In the genomic region with DNA sequence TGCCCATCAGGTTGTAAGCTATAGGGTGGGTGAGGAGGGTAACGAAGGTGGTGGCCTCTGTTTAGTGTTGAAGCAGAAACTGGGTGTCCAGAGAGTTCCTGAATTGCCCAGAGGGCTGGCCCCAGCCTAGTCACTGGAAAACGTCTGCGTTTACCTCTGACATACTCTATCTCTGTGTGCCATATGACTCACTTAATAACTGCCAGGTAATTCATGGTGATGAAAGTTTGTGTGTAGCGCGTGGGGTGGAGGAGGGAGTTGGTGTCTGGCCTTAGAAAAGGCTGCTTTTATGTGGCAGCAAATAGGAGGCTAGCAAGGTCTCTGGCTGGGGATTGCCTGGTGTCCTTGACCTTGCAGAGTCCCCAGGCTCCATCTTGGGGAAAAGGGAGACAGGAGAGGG, we compare ENCODE assay signal across 25 cellular contexts. TPM values are rescaled to one million over a fixed set of nuclear protein-coding genes. Genes with fewer than 3 reads are reported as not detected.
DNase-seq lines count a peak whose midpoint lies in the region; ATAC-seq, FAIRE-seq and TF ChIP-seq lines count a peak whose summit lies in the region.
"Had no signal": no experiment of that assay in that cellular context is flagged by ENCODE, and none has a peak within 500 bp of the region (broad histone marks: within the 10 kb centered on the region; RNA-seq: fewer than 3 reads in every experiment).

No MANE protein-coding gene starts in this region.

- intact Hi-C loops in Right ventricle myocardium inferior (cut with DNase I): loop anchor here (2.0 to 10.0 kb wide), 3 partner anchors 47 to 235 kb away; no protein-coding TSS in a partner anchor
- intact Hi-C loops in breast epithelium (cut with DNase I; ENCODE audit: low total_unique reads): no loop called here
- intact Hi-C loops in dorsolateral prefrontal cortex (cut with DNase I): loop anchor here in 1 of 2 donors (10.0 kb wide), 1 partner anchor 675 kb away; no protein-coding TSS in a partner anchor

- H3K36me3 ChIP-seq in right atrium auricular region: no peaks in the 10 kb centered on the region
- H3K36me3 ChIP-seq in breast epithelium: no peaks in the 10 kb centered on the region
- H3K36me3 ChIP-seq in keratinocyte (ENCODE audit: control insufficient read depth in 2 of 2, extremely low read depth in 1 of 2, insufficient read depth in 2 of 2, low read length in 2 of 2): no peaks in the 10 kb centered on the region
- H3K36me3 ChIP-seq: lower lobe of right lung, spleen had no signal

- H3K36me3 Mint-ChIP-seq in activated CD4-positive, alpha-beta memory T cell treated with anti-CD3 and anti-CD28 coated beads, Interleukin-2, amount 10 ng/mL, durations not matched to agents 7 days and 5 days (ENCODE audit: low read depth): no peaks in the 10 kb centered on the region
- H3K36me3 Mint-ChIP-seq: naive B cell had no signal

- H3K9me3 Mint-ChIP-seq in activated CD4-positive, alpha-beta memory T cell treated with anti-CD3 and anti-CD28 coated beads, Interleukin-2, amount 10 ng/mL, durations not matched to agents 7 days and 5 days: no peaks in the 10 kb centered on the region
- H3K9me3 Mint-ChIP-seq: naive B cell had no signal

- no peaks in the 10 kb centered on the region for H3K9me1 ChIP-seq in keratinocyte (ENCODE audit: control insufficient read depth, extremely low read depth, insufficient read depth, low read length)

- no peak overlapping the region for H3K9ac ChIP-seq in keratinocyte (ENCODE audit: control insufficient read depth, extremely low read depth, insufficient read depth, low read length)

- no peaks in the 10 kb centered on the region for H3K27me3 ChIP-seq in right atrium auricular region
- no peaks in the 10 kb centered on the region for H3K27me3 ChIP-seq in breast epithelium
- H3K27me3 ChIP-seq in keratinocyte (ENCODE audit: control insufficient read depth, extremely low read depth, insufficient read depth, low read length): no peaks in the 10 kb centered on the region
- peaks cover 0 to 12% (median 0%) of the 10 kb centered on the region in 45 donors for H3K27me3 ChIP-seq in dorsolateral prefrontal cortex
- H3K27me3 ChIP-seq: testis had no signal

- H4K20me1 ChIP-seq in keratinocyte (ENCODE audit: control insufficient read depth, extremely low read depth, insufficient read depth, low read length): no peaks in the 10 kb centered on the region

- DNase-seq in Right ventricle myocardium inferior (ENCODE audit: missing footprints): no peak
- DNase-seq in right atrium auricular region (ENCODE audit: low spot score): no peak
- DNase-seq in breast epithelium (ENCODE audit: low spot score in 2 of 2): no peak
- no peak for DNase-seq in keratinocyte (ENCODE audit: low read depth, low spot score)
- no peak for DNase-seq in activated CD4-positive, alpha-beta memory T cell treated with anti-CD3 and anti-CD28 coated beads, Interleukin-2, amount 10 ng/mL, durations not matched to agents 7 days and 5 days
- no peak for DNase-seq in dorsolateral prefrontal cortex
- DNase-seq: activated CD4-positive, alpha-beta T cell treated with anti-CD3 and anti-CD28 coated beads, Interleukin-2, amount 50 U/mL, for 48 hours; activated naive CD4-positive, alpha-beta T cell treated with anti-CD3 and anti-CD28 coated beads, Interleukin-2, amount 50 U/mL, for 16 hours; C1 segment of cervical spinal cord; dermis blood vessel endothelial cell; GDM1; lower lobe of right lung; naive B cell; NCI-H1417 treated with DMSO at 0.1 percent for 48 hours; NCI-H2227 treated with DMSO at 0.1 percent for 48 hours; NK-92 treated with Interleukin-12 subunit alpha and Interleukin-12 subunit beta, amount 100 ng/mL, for 24 hours; spleen; T-helper 17 cell; testis had no signal

- TF ChIP-seq CTCF in right atrium auricular region (IDR thresholded peaks at IDR 0.05) (no peak), breast epithelium (IDR thresholded peaks at IDR 0.05) (no peak), keratinocyte (optimal IDR thresholded peaks at IDR 0.05 in 1 of 3, IDR thresholded peaks at IDR 0.05 in 1 of 3, conservative IDR thresholded peaks at IDR 0.05 in 1 of 3; ENCODE audit: extremely low read depth in 1 of 3, insufficient read depth in 2 of 3, low read length in 3 of 3) (no peak), dorsolateral prefrontal cortex (IDR thresholded peaks at IDR 0.05 in 54 of 56, conservative IDR thresholded peaks at IDR 0.05 in 2 of 56; ENCODE audit: low read depth in 1 of 56, partially characterized antibody in 56 of 56) (no peak)

- H3K4me3 Mint-ChIP-seq in activated CD4-positive, alpha-beta memory T cell treated with anti-CD3 and anti-CD28 coated beads, Interleukin-2, amount 10 ng/mL, durations not matched to agents 7 days and 5 days: no peak overlapping the region
- H3K4me3 Mint-ChIP-seq: naive B cell, T-helper 17 cell had no signal

- no peak overlapping the region for H2AFZ ChIP-seq in keratinocyte (ENCODE audit: control insufficient read depth, low read length)

- H3K9me3 ChIP-seq in right atrium auricular region (no peaks in the 10 kb centered on the region), breast epithelium (no peaks in the 10 kb centered on the region), keratinocyte (ENCODE audit: control insufficient read depth, low read depth, low read length) (no peaks in the 10 kb centered on the region)
- H3K9me3 ChIP-seq: lower lobe of right lung, spleen, testis had no signal

- H3K4me1 ChIP-seq in right atrium auricular region (peaks cover 0 to 11% of the 10 kb centered on the region in 2 donors), breast epithelium (no peaks in the 10 kb centered on the region), keratinocyte (ENCODE audit: control insufficient read depth, extremely low read depth, insufficient read depth, low read length) (peaks cover 4% of the 10 kb centered on the region)
- H3K4me1 ChIP-seq: lower lobe of right lung, testis had no signal

- ATAC-seq in Right ventricle myocardium inferior (peak; percentile 74), HG03159 (IDR thresholded peaks at IDR 0.05; ENCODE audit: unreplicated experiment) (no peak), GM18502 (IDR thresholded peaks at IDR 0.05; ENCODE audit: poor library complexity, unreplicated experiment) (no peak)
- ATAC-seq: GM12878, lower lobe of right lung, T-helper 17 cell had no signal

- CTCF ChIA-PET in activated CD4-positive, alpha-beta memory T cell treated with anti-CD3 and anti-CD28 coated beads, Interleukin-2, amount 10 ng/mL, durations not matched to agents 7 days and 5 days (lab: Charles Lee): interaction anchor here (0.7 kb wide), 1 partner anchor 11 kb away, joined by 3 read pairs; no protein-coding TSS in a partner anchor

- H3K4me3 ChIP-seq in right atrium auricular region: no peak overlapping the region
- no peak overlapping the region for H3K4me3 ChIP-seq in breast epithelium
- H3K4me3 ChIP-seq in keratinocyte (ENCODE audit: control insufficient read depth in 2 of 3, extremely low read depth in 1 of 3, insufficient read depth in 2 of 3, low read depth in 1 of 3, low read length in 3 of 3): no peak overlapping the region
- no peak overlapping the region for H3K4me3 ChIP-seq in dorsolateral prefrontal cortex
- H3K4me3 ChIP-seq: GM12878, lower lobe of right lung, spleen, testis had no signal

- POLR2A ChIA-PET in activated CD4-positive, alpha-beta memory T cell treated with anti-CD3 and anti-CD28 coated beads, Interleukin-2, amount 10 ng/mL, durations not matched to agents 7 days and 5 days (lab: Charles Lee): no interaction called here

- H3K27ac ChIP-seq in right atrium auricular region (peak overlapping the region in 1 of 2 donors; percentile 6), breast epithelium (peak overlapping the region; percentile 14 to 71), keratinocyte (ENCODE audit: control insufficient read depth, insufficient read depth, low read length) (peak overlapping the region; percentile 36), dorsolateral prefrontal cortex (no peak overlapping the region)
- H3K27ac ChIP-seq: lower lobe of right lung, spleen, testis had no signal

- no peak for TF ChIP-seq POLR2A in breast epithelium (IDR thresholded peaks at IDR 0.05)

- peaks cover 2% of the 10 kb centered on the region for H3K4me1 Mint-ChIP-seq in activated CD4-positive, alpha-beta memory T cell treated with anti-CD3 and anti-CD28 coated beads, Interleukin-2, amount 10 ng/mL, durations not matched to agents 7 days and 5 days

- no peaks in the 10 kb centered on the region for H3K79me2 ChIP-seq in keratinocyte (ENCODE audit: control insufficient read depth, insufficient read depth, low read length)

- peaks cover 43% of the 10 kb centered on the region for H3K27me3 Mint-ChIP-seq in activated CD4-positive, alpha-beta memory T cell treated with anti-CD3 and anti-CD28 coated beads, Interleukin-2, amount 10 ng/mL, durations not matched to agents 7 days and 5 days

- FAIRE-seq in keratinocyte (lab: Jason Lieb, UNC): no peak
- FAIRE-seq: A204.1, D721Med, GM12878 had no signal

- no peak overlapping the region for H3K27ac Mint-ChIP-seq in activated CD4-positive, alpha-beta memory T cell treated with anti-CD3 and anti-CD28 coated beads, Interleukin-2, amount 10 ng/mL, durations not matched to agents 7 days and 5 days
- H3K27ac Mint-ChIP-seq: T-helper 17 cell had no signal

- H3K4me2 ChIP-seq in keratinocyte (ENCODE audit: control insufficient read depth, extremely low read depth, insufficient read depth, low read depth, low read length): no peak overlapping the region

- dilution Hi-C loops in keratinocyte (cut with MboI; ENCODE audit: extremely low pct_ligation_motif_present, low sequenced_read_pairs): no loop called here

RNA-seq across cellular contexts. Expression of a gene that starts 47.3 kb away (rescaled TPM):
- total RNA-seq in Right ventricle myocardium inferior (not detected), right atrium auricular region (not detected), breast epithelium (not detected), dorsolateral prefrontal cortex (under 1 TPM in 21 of 120 experiments, not detected in 99; 0.19 to 0.37 (median 0.24) TPM)
- not detected in 3 replicates for polyA plus RNA-seq in keratinocyte
- not detected for polyA plus RNA-seq in keratinocyte (2011; ENCODE audit: low read depth)
- not detected in 2 replicates for polyA plus RNA-seq in keratinocyte (2011; cell fraction: cytosol; rRNA removed)
- not detected in 2 replicates for polyA plus RNA-seq in keratinocyte (2011; cell fraction: nucleus; rRNA removed)
- polyA plus RNA-seq in keratinocyte (2012; ENCODE audit: low replicate concordance): not detected in 2 replicates
- polyA minus RNA-seq in keratinocyte: not detected in 3 replicates
- polyA minus RNA-seq in keratinocyte (2011; cell fraction: cytosol; rRNA and poly(A)+ RNA removed): not detected
- not detected in 2 replicates for polyA minus RNA-seq in keratinocyte (2011; cell fraction: nucleus; rRNA and poly(A)+ RNA removed)
- total RNA-seq in activated CD4-positive, alpha-beta memory T cell treated with anti-CD3 and anti-CD28 coated beads, Interleukin-2, amount 10 ng/mL, durations not matched to agents 7 days and 5 days: under 1 TPM in 1 of 2 experiments, not detected in 1; 0.13 TPM
- total RNA-seq: dermis blood vessel endothelial cell, GM12878, lower lobe of right lung, osteocyte, spleen, testis had no signal
- polyA plus RNA-seq: GM12878, spleen had no signal

Comparison
In these comparisons a context has a peak if more than half of its experiments do, and no peak if none do; other contexts are left out.
1. H3K27ac ChIP-seq: peak in breast epithelium (2 of 2) and keratinocyte (single experiment); none in dorsolateral prefrontal cortex (0 of 59).